In the genomic region with DNA sequence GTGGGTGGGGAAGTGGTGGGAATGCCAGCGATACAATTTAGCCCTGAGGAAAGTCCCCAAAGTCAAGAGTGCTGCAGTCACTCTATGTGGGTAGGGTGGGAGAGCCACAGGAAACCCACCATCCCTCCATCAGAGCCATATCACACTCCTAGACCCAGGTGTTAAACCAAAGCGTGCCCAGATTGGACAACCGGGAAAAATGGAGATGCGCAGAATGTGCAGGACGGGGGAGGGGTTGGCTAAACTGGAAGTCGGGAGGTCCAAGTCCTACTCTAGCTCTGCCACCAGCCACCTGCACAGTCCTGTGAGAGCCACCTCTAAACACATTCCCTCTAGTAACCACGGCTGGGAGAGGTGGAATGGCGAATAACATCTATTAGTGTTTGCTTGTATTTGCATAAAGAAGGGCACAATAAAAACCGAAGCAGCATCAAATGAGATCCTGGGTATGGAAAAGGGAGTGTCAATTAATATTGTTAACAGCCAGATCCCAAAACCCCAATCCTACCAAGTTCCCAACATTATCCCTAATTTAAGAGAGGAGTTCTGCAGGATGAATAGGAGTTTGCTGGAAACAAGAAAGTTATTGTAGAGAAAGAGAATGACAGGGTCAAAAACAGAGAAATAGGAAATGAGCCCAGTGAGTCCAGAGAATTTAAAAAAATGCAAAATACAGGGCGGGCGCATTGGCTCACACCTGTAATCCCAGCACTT, we compare ENCODE assay signal across 21 cellular contexts. TPM values are rescaled to one million over a fixed set of nuclear protein-coding genes. Genes with fewer than 3 reads are reported as not detected.
"Had no signal": no experiment of that assay in that cellular context is flagged by ENCODE, and none has a peak within 500 bp of the region (broad histone marks: within the 10 kb centered on the region; RNA-seq: fewer than 3 reads in every experiment).

No MANE protein-coding gene starts in this region.

- H3K36me3 ChIP-seq: adrenal gland, breast epithelium, gastrocnemius medialis, lower lobe of right lung, tibial nerve, uterus had no signal

- H3K4me1 Mint-ChIP-seq: activated T-helper 17 cell treated with anti-CD3 and anti-CD28 coated beads, Interleukin-2, amount 50 U/mL, for 72 hours; central memory CD8-positive, alpha-beta T cell had no signal

- H3K9me3 ChIP-seq: adrenal gland, breast epithelium, gastrocnemius medialis, lower lobe of right lung, mucosa of descending colon, tibial nerve, uterus had no signal

- H3K27ac ChIP-seq: breast epithelium, gastrocnemius medialis, tibial nerve had no signal

- H3K36me3 Mint-ChIP-seq: activated naive CD8-positive, alpha-beta T cell had no signal

- H3K27ac Mint-ChIP-seq: activated naive CD8-positive, alpha-beta T cell; activated T-cell treated with anti-CD3 and anti-CD28 coated beads, Interleukin-2, amount 50 U/mL, for 24 hours; activated T-helper 17 cell treated with anti-CD3 and anti-CD28 coated beads, Interleukin-2, amount 50 U/mL, for 72 hours; effector memory CD8-positive, alpha-beta T cell had no signal

- H3K9me3 Mint-ChIP-seq: activated T-cell treated with anti-CD3 and anti-CD28 coated beads, Interleukin-2, amount 50 U/mL, for 24 hours; activated T-helper 17 cell treated with anti-CD3 and anti-CD28 coated beads, Interleukin-2, amount 50 U/mL, for 72 hours; central memory CD8-positive, alpha-beta T cell; effector memory CD8-positive, alpha-beta T cell had no signal

- H3K27me3 Mint-ChIP-seq: activated naive CD8-positive, alpha-beta T cell had no signal

- ATAC-seq: activated T-helper 17 cell treated with anti-CD3 and anti-CD28 coated beads, Interleukin-2, amount 50 U/mL, for 72 hours; effector memory CD8-positive, alpha-beta T cell; esophagus mucosa; gastrocnemius medialis; left cardiac atrium; lower lobe of right lung; mucosa of descending colon had no signal

- H3K4me3 ChIP-seq: adrenal gland, breast epithelium, dorsolateral prefrontal cortex, gastrocnemius medialis, lower lobe of right lung, mucosa of descending colon, tibial nerve, uterus had no signal

- DNase-seq: activated CD4-positive, alpha-beta T cell treated with anti-CD3 and anti-CD28 coated beads for 1 hour; activated T-cell treated with anti-CD3 and anti-CD28 coated beads, Interleukin-2, amount 50 U/mL, for 24 hours; adrenal gland; dorsolateral prefrontal cortex; effector memory CD8-positive, alpha-beta T cell; gastrocnemius medialis; left cardiac atrium; lower lobe of right lung; mesendoderm; mucosa of descending colon; stimulated activated CD4-positive, alpha-beta T cell treated with anti-CD3 and anti-CD28 coated beads, Interleukin-4, amount 100 ng/mL, for 24 hours; stimulated activated naive CD4-positive, alpha-beta T cell treated with Interleukin-2 at 50 U/mL for 16 hours; T-helper 9 cell had no signal

- H3K4me3 Mint-ChIP-seq: activated naive CD8-positive, alpha-beta T cell; activated T-cell treated with anti-CD3 and anti-CD28 coated beads, Interleukin-2, amount 50 U/mL, for 24 hours; activated T-helper 17 cell treated with anti-CD3 and anti-CD28 coated beads, Interleukin-2, amount 50 U/mL, for 72 hours; central memory CD8-positive, alpha-beta T cell; effector memory CD8-positive, alpha-beta T cell had no signal

- H3K27me3 ChIP-seq: adrenal gland, breast epithelium, dorsolateral prefrontal cortex, tibial nerve, uterus had no signal

RNA-seq across cellular contexts. Expression of gene CD9, which starts 13.9 kb away (rescaled TPM):
- polyA plus RNA-seq: neural cell had no signal
